12 cellular contexts compared by ENCODE assay signal in the genomic region with DNA sequence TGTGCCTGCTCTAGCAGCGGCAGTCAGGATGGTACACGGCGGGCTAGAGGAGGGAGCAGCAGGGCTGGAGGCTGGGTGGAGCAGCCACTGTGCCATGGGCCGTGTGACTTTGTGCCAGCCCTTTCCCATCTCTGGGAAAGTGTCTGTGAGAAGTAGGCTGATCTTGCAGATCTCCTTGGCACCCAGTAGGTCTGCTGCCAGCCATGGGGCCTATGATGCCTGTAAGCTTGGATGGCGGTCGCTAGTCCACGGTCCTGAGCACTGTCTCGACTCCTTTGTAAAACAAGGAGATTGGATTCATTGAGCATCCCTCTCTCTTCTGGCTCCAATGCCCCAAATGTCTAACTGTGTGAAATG.
"Had no signal": no experiment of that assay in that cellular context is flagged by ENCODE, and none has a peak within 500 bp of the region (broad histone marks: within the 10 kb centered on the region; RNA-seq: fewer than 3 reads in every experiment).

No MANE protein-coding gene starts in this region.

- H3K36me3 Mint-ChIP-seq: neural progenitor cell had no signal

- H3K4me3 Mint-ChIP-seq: activated naive CD8-positive, alpha-beta T cell treated with anti-CD3 and anti-CD28 coated beads, Interleukin-2, amount 10 ng/mL, durations not matched to agents 7 days and 5 days; activated T-cell treated with anti-CD3 and anti-CD28 coated beads, Interleukin-2, amount 50 U/mL, for 24 hours; neural progenitor cell; T-cell had no signal

- DNase-seq: activated CD4-positive, alpha-beta T cell treated with anti-CD3 and anti-CD28 coated beads, Interleukin-2, amount 50 U/mL, for 48 hours; activated gamma-delta T cell; activated naive CD8-positive, alpha-beta T cell treated with anti-CD3 and anti-CD28 coated beads, Interleukin-2, amount 10 ng/mL, durations not matched to agents 7 days and 5 days; activated T-cell treated with anti-CD3 and anti-CD28 coated beads, Interleukin-2, amount 50 U/mL, for 24 hours; brain microvascular endothelial cell; heart right ventricle; SK-N-SH; stimulated activated CD4-positive, alpha-beta T cell treated with anti-CD3 and anti-CD28 coated beads, Interleukin-1b, Interleukin-23, amount 100 ng/mL, for 48 hours; T1000 had no signal

- H3K9me3 Mint-ChIP-seq: activated naive CD8-positive, alpha-beta T cell treated with anti-CD3 and anti-CD28 coated beads, Interleukin-2, amount 10 ng/mL, durations not matched to agents 7 days and 5 days; activated T-cell treated with anti-CD3 and anti-CD28 coated beads, Interleukin-2, amount 50 U/mL, for 24 hours; neural progenitor cell; T-cell had no signal

- H3K27ac Mint-ChIP-seq: activated naive CD8-positive, alpha-beta T cell treated with anti-CD3 and anti-CD28 coated beads, Interleukin-2, amount 10 ng/mL, durations not matched to agents 7 days and 5 days had no signal

- ATAC-seq: gastroesophageal sphincter, heart right ventricle, T-cell had no signal

- H3K27me3 Mint-ChIP-seq: activated naive CD8-positive, alpha-beta T cell treated with anti-CD3 and anti-CD28 coated beads, Interleukin-2, amount 10 ng/mL, durations not matched to agents 7 days and 5 days; activated T-cell treated with anti-CD3 and anti-CD28 coated beads, Interleukin-2, amount 50 U/mL, for 24 hours; T-cell had no signal
